ENCODE assay signal across 16 cellular contexts in genomic region chr5:32163785-32164184, GRCh38. TPM values are rescaled to one million over a fixed set of nuclear protein-coding genes. Genes with fewer than 3 reads are reported as not detected.
DNase-seq lines count a peak whose midpoint lies in the region; ATAC-seq and TF ChIP-seq lines count a peak whose summit lies in the region.
"Had no signal": no experiment of that assay in that cellular context is flagged by ENCODE, and none has a peak within 500 bp of the region (broad histone marks: within the 10 kb centered on the region; RNA-seq: fewer than 3 reads in every experiment).

No MANE protein-coding gene starts in this region.

- H3K4me1 ChIP-seq in tibial artery = peaks cover 0 to 75% (median 39%) of the 10 kb centered on the region in 4 donors
- H3K4me1 ChIP-seq: SJSA1 had no signal

- H3K4me3 Mint-ChIP-seq in CD14-positive monocyte = no peak overlapping the region
- H3K4me3 Mint-ChIP-seq in activated CD4-positive, alpha-beta T cell treated with anti-CD3 and anti-CD28 coated beads for 36 hours = no peak overlapping the region

- peaks cover 5 to 10% (median 7%) of the 10 kb centered on the region in 3 donors for H3K36me3 ChIP-seq in tibial artery

- CTCF ChIA-PET in activated CD4-positive, alpha-beta T cell treated with anti-CD3 and anti-CD28 coated beads for 36 hours (lab: Charles Lee) = interaction anchor here (1.0 to 1.1 kb wide), 2 partner anchors 13 to 34 kb away, joined by 3 to 4 read pairs; no protein-coding TSS in a partner anchor

- peaks cover 15 to 33% of the 10 kb centered on the region in 2 donors for H3K36me3 Mint-ChIP-seq in CD14-positive monocyte
- H3K36me3 Mint-ChIP-seq in activated CD4-positive, alpha-beta T cell treated with anti-CD3 and anti-CD28 coated beads for 36 hours (ENCODE audit: low read depth) = peaks cover 39% of the 10 kb centered on the region

- H3K27me3 ChIP-seq in tibial artery = no peaks in the 10 kb centered on the region
- H3K27me3 ChIP-seq: SJSA1 had no signal

- peaks cover 0 to 2% (median 0%) of the 10 kb centered on the region in 7 donors for H3K9me3 Mint-ChIP-seq in CD14-positive monocyte
- no peaks in the 10 kb centered on the region for H3K9me3 Mint-ChIP-seq in activated CD4-positive, alpha-beta T cell treated with anti-CD3 and anti-CD28 coated beads for 36 hours (ENCODE audit: low read depth)

- TF ChIP-seq CTCF in CD14-positive monocyte (IDR thresholded peaks at IDR 0.05) (no peak), VCaP (conservative IDR thresholded peaks at IDR 0.05) (no peak), tibial artery (IDR thresholded peaks at IDR 0.05) (no peak)

- H3K9me3 ChIP-seq in tibial artery = no peaks in the 10 kb centered on the region
- H3K9me3 ChIP-seq: SJSA1 had no signal

- H3K4me3 ChIP-seq in tibial artery = no peak overlapping the region
- H3K4me3 ChIP-seq: SJSA1 had no signal

- peak overlapping the region in 4 of 7 donors; percentile 18 to 79 (median 70) for H3K27ac Mint-ChIP-seq in CD14-positive monocyte
- no peak overlapping the region for H3K27ac Mint-ChIP-seq in activated CD4-positive, alpha-beta T cell treated with anti-CD3 and anti-CD28 coated beads for 36 hours

- ATAC-seq in GM19025 (IDR thresholded peaks at IDR 0.05; ENCODE audit: low read depth, unreplicated experiment) (peak; percentile 48), HG02973 (IDR thresholded peaks at IDR 0.05; ENCODE audit: unreplicated experiment) (peak; percentile 39)
- no peak for ATAC-seq in activated CD4-positive, alpha-beta T cell treated with anti-CD3 and anti-CD28 coated beads for 36 hours
- ATAC-seq: left ventricle myocardium superior had no signal

- peak overlapping the region; percentile 26 for H3K27ac ChIP-seq in VCaP
- H3K27ac ChIP-seq in tibial artery = no peak overlapping the region
- H3K27ac ChIP-seq: SJSA1 had no signal

- intact Hi-C loops in CD14-positive monocyte (cut with micrococcal nuclease) = loop anchor here in 1 of 2 donors (10.0 kb wide), 1 partner anchor 141 kb away; no protein-coding TSS in a partner anchor
- intact Hi-C loops in activated CD4-positive, alpha-beta T cell treated with anti-CD3 and anti-CD28 coated beads for 36 hours (cut with DNase I, micrococcal nuclease) = no loop called here
- intact Hi-C loops in tibial artery (cut with DNase I; ENCODE audit: low total_unique reads) = no loop called here

- H3K27me3 Mint-ChIP-seq in CD14-positive monocyte (ENCODE audit: low read depth in 3 of 3) = peaks cover 0 to 2% (median 0%) of the 10 kb centered on the region in 3 donors
- no peaks in the 10 kb centered on the region for H3K27me3 Mint-ChIP-seq in activated CD4-positive, alpha-beta T cell treated with anti-CD3 and anti-CD28 coated beads for 36 hours

- peaks cover 41% of the 10 kb centered on the region for H3K4me1 Mint-ChIP-seq in CD14-positive monocyte
- H3K4me1 Mint-ChIP-seq in activated CD4-positive, alpha-beta T cell treated with anti-CD3 and anti-CD28 coated beads for 36 hours = peaks cover 43% of the 10 kb centered on the region

- DNase-seq in CD14-positive monocyte (ENCODE audit: low spot score) (no peak), T-helper 1 cell (no peak), Ammon's horn (ENCODE audit: low spot score) (no peak), tibial artery (no peak)
- no peak for DNase-seq in activated CD4-positive, alpha-beta T cell treated with anti-CD3 and anti-CD28 coated beads for 36 hours
- DNase-seq: activated CD4-positive, alpha-beta T cell treated with anti-CD3 and anti-CD28 coated beads for 48 hours; activated naive CD4-positive, alpha-beta T cell; cortex of kidney; left ventricle myocardium superior; NCI-H510A treated with DMSO at 0.1 percent for 48 hours; occipital lobe; stimulated activated CD4-positive, alpha-beta T cell treated with anti-CD3 and anti-CD28 coated beads, Interleukin-15, amount 100 ng/mL, for 24 hours had no signal

- POLR2A ChIA-PET in activated CD4-positive, alpha-beta T cell treated with anti-CD3 and anti-CD28 coated beads for 36 hours (lab: Charles Lee) = interaction anchor here (0.6 to 0.7 kb wide), 2 partner anchors 18 to 525 kb away, joined by 3 read pairs; no protein-coding TSS in a partner anchor

RNA-seq across cellular contexts. Expression of gene GOLPH3, which starts 10.3 kb away (rescaled TPM):
- polyA plus RNA-seq in CD14-positive monocyte = 100 to 1,000 TPM; 105 to 108 TPM
- total RNA-seq in activated CD4-positive, alpha-beta T cell treated with anti-CD3 and anti-CD28 coated beads for 36 hours = 10 to 100 TPM; 54.2 to 58.3 TPM
